Comparison of ENCODE assay signal across 8 cellular contexts in genomic region chr6:26031595-26032386, GRCh38. TPM values are rescaled to one million over a fixed set of nuclear protein-coding genes. Genes with fewer than 3 reads are reported as not detected.
DNase-seq lines count a peak whose midpoint lies in the region; ATAC-seq, FAIRE-seq and TF ChIP-seq lines count a peak whose summit lies in the region.

No MANE protein-coding gene starts in this region.

- TF ChIP-seq POLR2A in suprapubic skin (IDR thresholded peaks at IDR 0.05) = no peak

- no peaks in the 10 kb centered on the region for H3K36me3 ChIP-seq in naive thymus-derived CD4-positive, alpha-beta T cell (ENCODE audit: control insufficient read depth in 2 of 3, insufficient read depth in 3 of 3, low read length in 3 of 3)
- H3K36me3 ChIP-seq in suprapubic skin = no peaks in the 10 kb centered on the region

- FAIRE-seq in RCC 7860 (lab: Jason Lieb, UNC) = peak; percentile 89

- H3K4me3 Mint-ChIP-seq in activated T-helper 2 cell treated with anti-CD3 and anti-CD28 coated beads, Interferon-gamma antibody, Interleukin-2, Interleukin-4, amounts not matched to agents 10 μg/mL and 5 μg/mL and 100 μg/mL, durations not matched to agents 14 hours and 24 hours and 36 hours (ENCODE audit: low read depth) = peak overlapping the region; percentile 92
- H3K4me3 Mint-ChIP-seq in naive thymus-derived CD4-positive, alpha-beta T cell = peak overlapping the region; percentile 89 to 98 (median 96)

- intact Hi-C loops in activated T-helper 2 cell treated with anti-CD3 and anti-CD28 coated beads, Interferon-gamma antibody, Interleukin-2, Interleukin-4, amounts not matched to agents 10 μg/mL and 5 μg/mL and 100 μg/mL, durations not matched to agents 14 hours and 24 hours and 36 hours (cut with micrococcal nuclease) = loop anchor here (2.0 to 5.0 kb wide), 3 partner anchors 157 to 1841 kb away; a partner anchor contains a TSS
- intact Hi-C loops in naive thymus-derived CD4-positive, alpha-beta T cell (cut with micrococcal nuclease) = loop anchor here (1.0 to 5.0 kb wide), 7 partner anchors 72 to 1861 kb away; a partner anchor contains a TSS

- H3K9me3 Mint-ChIP-seq in activated T-helper 2 cell treated with anti-CD3 and anti-CD28 coated beads, Interferon-gamma antibody, Interleukin-2, Interleukin-4, amounts not matched to agents 10 μg/mL and 5 μg/mL and 100 μg/mL, durations not matched to agents 14 hours and 24 hours and 36 hours = no peaks in the 10 kb centered on the region
- peaks cover 0 to 6% (median 0%) of the 10 kb centered on the region in 11 donors for H3K9me3 Mint-ChIP-seq in naive thymus-derived CD4-positive, alpha-beta T cell

- 1% methylated on average over 19 of the region's 46 CpGs for WGBS in suprapubic skin

- H3K27me3 ChIP-seq in naive thymus-derived CD4-positive, alpha-beta T cell (ENCODE audit: control insufficient read depth in 2 of 2, insufficient read depth in 2 of 2, low read length in 2 of 2) = no peaks in the 10 kb centered on the region
- H3K27me3 ChIP-seq in suprapubic skin = no peaks in the 10 kb centered on the region

- no peaks in the 10 kb centered on the region for H3K27me3 Mint-ChIP-seq in activated T-helper 2 cell treated with anti-CD3 and anti-CD28 coated beads, Interferon-gamma antibody, Interleukin-2, Interleukin-4, amounts not matched to agents 10 μg/mL and 5 μg/mL and 100 μg/mL, durations not matched to agents 14 hours and 24 hours and 36 hours (ENCODE audit: low read depth)
- H3K27me3 Mint-ChIP-seq in naive thymus-derived CD4-positive, alpha-beta T cell = peaks cover 0 to 7% (median 0%) of the 10 kb centered on the region in 5 donors

- POLR2A ChIA-PET in naive thymus-derived CD4-positive, alpha-beta T cell (lab: Charles Lee) = interaction anchor here (0.5 to 42.5 kb wide), 44 partner anchors 8 to 1862 kb away, joined by 3 to 2497 read pairs (median 11); partner anchors contain the start of genes HFE and ZNF184

- peaks cover 23 to 31% of the 10 kb centered on the region in 2 donors for H3K4me1 ChIP-seq in naive thymus-derived CD4-positive, alpha-beta T cell (ENCODE audit: control insufficient read depth in 2 of 2, insufficient read depth in 2 of 2, low read length in 2 of 2)
- H3K4me1 ChIP-seq in suprapubic skin = peaks cover 33% of the 10 kb centered on the region

- H3K9me3 ChIP-seq in naive thymus-derived CD4-positive, alpha-beta T cell (ENCODE audit: control insufficient read depth in 2 of 3, low read length in 3 of 3) = no peaks in the 10 kb centered on the region
- no peaks in the 10 kb centered on the region for H3K9me3 ChIP-seq in suprapubic skin

- H3K27ac ChIP-seq in naive thymus-derived CD4-positive, alpha-beta T cell (ENCODE audit: low read depth, low read length) = peak overlapping the region; percentile 69
- peak overlapping the region; percentile 87 for H3K27ac ChIP-seq in suprapubic skin

- peak overlapping the region; percentile 98 for H3K27ac Mint-ChIP-seq in activated T-helper 2 cell treated with anti-CD3 and anti-CD28 coated beads, Interferon-gamma antibody, Interleukin-2, Interleukin-4, amounts not matched to agents 10 μg/mL and 5 μg/mL and 100 μg/mL, durations not matched to agents 14 hours and 24 hours and 36 hours
- H3K27ac Mint-ChIP-seq in naive thymus-derived CD4-positive, alpha-beta T cell = peak overlapping the region; percentile 93 to 98 (median 96)

- peak; percentile 99 for DNase-seq in ELR (ENCODE audit: low read depth)
- DNase-seq in GOT3 (lab: John Stamatoyannopoulos, UW) = peak; percentile 56
- DNase-seq in Kasumi-1 (lab: John Stamatoyannopoulos, UW) = peak; percentile 99
- peak; percentile 98 for DNase-seq in RCC 7860 (ENCODE audit: low spot score)
- DNase-seq in activated T-helper 2 cell treated with anti-CD3 and anti-CD28 coated beads, Interferon-gamma antibody, Interleukin-2, Interleukin-4, amounts not matched to agents 10 μg/mL and 5 μg/mL and 100 μg/mL, durations not matched to agents 14 hours and 24 hours and 36 hours (ENCODE audit: low spot score) = peak; percentile 90
- peak; percentile 98 for DNase-seq in fibroblast of mammary gland (ENCODE audit: low read depth)
- peak; percentile 56 to 94 (median 90) for DNase-seq in naive thymus-derived CD4-positive, alpha-beta T cell
- DNase-seq in suprapubic skin (ENCODE audit: low spot score in 2 of 2) = peak in 1 of 2 donors; percentile 89

- H3K36me3 Mint-ChIP-seq in activated T-helper 2 cell treated with anti-CD3 and anti-CD28 coated beads, Interferon-gamma antibody, Interleukin-2, Interleukin-4, amounts not matched to agents 10 μg/mL and 5 μg/mL and 100 μg/mL, durations not matched to agents 14 hours and 24 hours and 36 hours (ENCODE audit: low read depth) = no peaks in the 10 kb centered on the region
- H3K36me3 Mint-ChIP-seq in naive thymus-derived CD4-positive, alpha-beta T cell = no peaks in the 10 kb centered on the region

- peak; percentile 79 for ATAC-seq in naive thymus-derived CD4-positive, alpha-beta T cell

- no peak for TF ChIP-seq CTCF in fibroblast of mammary gland (conservative IDR thresholded peaks at IDR 0.05; ENCODE audit: control insufficient read depth, insufficient read depth, low read depth, low read length)
- no peak for TF ChIP-seq CTCF in suprapubic skin (IDR thresholded peaks at IDR 0.05)

- peak overlapping the region; percentile 76 for H3K4me3 ChIP-seq in fibroblast of mammary gland (ENCODE audit: control insufficient read depth, low read depth, low read length)
- peak overlapping the region; percentile 70 for H3K4me3 ChIP-seq in naive thymus-derived CD4-positive, alpha-beta T cell (ENCODE audit: low read length)
- peak overlapping the region; percentile 61 for H3K4me3 ChIP-seq in suprapubic skin

- CTCF ChIA-PET in naive thymus-derived CD4-positive, alpha-beta T cell (lab: Charles Lee) = interaction anchor here (0.6 to 3.1 kb wide), 4 partner anchors 10 to 33 kb away, joined by 3 to 35 read pairs (median 14); a partner anchor contains a TSS

- peaks cover 72% of the 10 kb centered on the region for H3K4me1 Mint-ChIP-seq in activated T-helper 2 cell treated with anti-CD3 and anti-CD28 coated beads, Interferon-gamma antibody, Interleukin-2, Interleukin-4, amounts not matched to agents 10 μg/mL and 5 μg/mL and 100 μg/mL, durations not matched to agents 14 hours and 24 hours and 36 hours (ENCODE audit: low read depth)
- peaks cover 14 to 69% (median 43%) of the 10 kb centered on the region in 7 donors for H3K4me1 Mint-ChIP-seq in naive thymus-derived CD4-positive, alpha-beta T cell

- TF ChIP-seq EP300 in suprapubic skin (IDR thresholded peaks at IDR 0.05) = no peak

RNA-seq across cellular contexts. Expression of gene HFE, which starts 55.4 kb away (rescaled TPM):
- total RNA-seq in activated T-helper 2 cell treated with anti-CD3 and anti-CD28 coated beads, Interferon-gamma antibody, Interleukin-2, Interleukin-4, amounts not matched to agents 10 μg/mL and 5 μg/mL and 100 μg/mL, durations not matched to agents 14 hours and 24 hours and 36 hours = 0.32 and 0.39 TPM in 2 replicates
- 1 to 10 TPM; 1.5 to 4.6 (median 2.5) TPM for total RNA-seq in naive thymus-derived CD4-positive, alpha-beta T cell
- under 1 TPM; 0.65 to 0.85 TPM for polyA plus RNA-seq in naive thymus-derived CD4-positive, alpha-beta T cell
- 1 to 10 TPM; 2.1 to 4.2 (median 3.6) TPM for total RNA-seq in suprapubic skin
